ENCODE assay signal across 8 cellular contexts in genomic region chr20:34302723-34303528, GRCh38. TPM values are rescaled to one million over a fixed set of nuclear protein-coding genes. Genes with fewer than 3 reads are reported as not detected.
A peak's percentile ranks its signal among the peaks of the same experiment; 100 is the strongest.
DNase-seq lines count a peak whose midpoint lies in the region; ATAC-seq lines count a peak whose summit lies in the region.

TSS of gene AHCY (minus strand) at chr20:34303355. CDS start at chr20:34303270, 85 bp downstream.

- CTCF ChIA-PET in naive thymus-derived CD4-positive, alpha-beta T cell (lab: Charles Lee): interaction anchor here (0.5 to 4.2 kb wide), 2 partner anchors 10 to 372 kb away, joined by 4 to 22 read pairs; no protein-coding TSS in a partner anchor

- H3K36me3 Mint-ChIP-seq in activated T-helper 1 cell treated with anti-CD3 and anti-CD28 coated beads, Interleukin-12 subunit alpha, Interleukin-12 subunit beta, Interleukin-2, Interleukin-4 antibody, amounts not matched to agents 30 ng/mL and 10 ng/mL and 1 ng/mL, durations not matched to agents 14 hours and 24 hours and 36 hours (ENCODE audit: low read depth): peaks cover 1% of the 10 kb centered on the region
- H3K36me3 Mint-ChIP-seq in naive thymus-derived CD4-positive, alpha-beta T cell: peaks cover 0 to 3% (median 0%) of the 10 kb centered on the region in 5 donors
- peaks cover 2 to 4% of the 10 kb centered on the region in 2 donors for H3K36me3 Mint-ChIP-seq in stimulated activated naive B cell treated with anti-CD40 and anti-IgM and Interleukin-4, amounts not matched to agents 10 μg/mL and 1 μg/mL and 100 μg/mL, for 72 hours

- H3K4me3 ChIP-seq in Karpas-422 (ENCODE audit: low read length): peak within 1 kb of the TSS; percentile 78
- peak within 1 kb of the TSS; percentile 91 for H3K4me3 ChIP-seq in naive thymus-derived CD4-positive, alpha-beta T cell (ENCODE audit: low read length)

- H3K36me3 ChIP-seq in Karpas-422 (ENCODE audit: insufficient read depth, low read length): peaks cover 8% of the 10 kb centered on the region; the same call in 1 of the 2 replicates
- peaks cover 0 to 3% (median 0%) of the 10 kb centered on the region in 3 experiments for H3K36me3 ChIP-seq in naive thymus-derived CD4-positive, alpha-beta T cell (ENCODE audit: control insufficient read depth in 2 of 3, insufficient read depth in 3 of 3, low read length in 3 of 3)

- ATAC-seq in GM21825 (IDR thresholded peaks at IDR 0.05; ENCODE audit: unreplicated experiment): peak; percentile 87
- ATAC-seq in naive thymus-derived CD4-positive, alpha-beta T cell: peak; percentile 96
- peak; percentile 93 to 94 for ATAC-seq in stimulated activated naive B cell treated with anti-CD40 and anti-IgM and Interleukin-4, amounts not matched to agents 10 μg/mL and 1 μg/mL and 100 μg/mL, for 72 hours (replicated peaks)

- H3K9ac ChIP-seq in Karpas-422 (ENCODE audit: low read length): peak within 1 kb of the TSS; percentile 82

- peak; percentile 84 for DNase-seq in DMS79 treated with DMSO at 0.1 percent for 48 hours (lab: John Stamatoyannopoulos, UW)
- peak; percentile 97 for DNase-seq in Karpas-422
- DNase-seq in RKO (ENCODE audit: low spot score): peak; percentile 99
- peak; percentile 93 for DNase-seq in activated T-helper 1 cell treated with anti-CD3 and anti-CD28 coated beads, Interleukin-12 subunit alpha, Interleukin-12 subunit beta, Interleukin-2, Interleukin-4 antibody, amounts not matched to agents 30 ng/mL and 10 ng/mL and 1 ng/mL, durations not matched to agents 14 hours and 24 hours and 36 hours (ENCODE audit: low spot score)
- peak; percentile 95 for DNase-seq in fibroblast of gingiva (ENCODE audit: low read depth)
- DNase-seq in naive thymus-derived CD4-positive, alpha-beta T cell: peak; percentile 84 to 95 (median 92)
- peak; percentile 92 for DNase-seq in stimulated activated naive B cell treated with anti-CD40 and anti-IgM and Interleukin-4, amounts not matched to agents 10 μg/mL and 1 μg/mL and 100 μg/mL, for 72 hours

- peak within 1 kb of the TSS; percentile 92 for H3K27ac Mint-ChIP-seq in activated T-helper 1 cell treated with anti-CD3 and anti-CD28 coated beads, Interleukin-12 subunit alpha, Interleukin-12 subunit beta, Interleukin-2, Interleukin-4 antibody, amounts not matched to agents 30 ng/mL and 10 ng/mL and 1 ng/mL, durations not matched to agents 14 hours and 24 hours and 36 hours
- peak within 1 kb of the TSS; percentile 89 to 95 (median 93) for H3K27ac Mint-ChIP-seq in naive thymus-derived CD4-positive, alpha-beta T cell
- H3K27ac Mint-ChIP-seq in stimulated activated naive B cell treated with anti-CD40 and anti-IgM and Interleukin-4, amounts not matched to agents 10 μg/mL and 1 μg/mL and 100 μg/mL, for 72 hours: peak within 1 kb of the TSS; percentile 96

- H3K4me1 ChIP-seq in Karpas-422 (ENCODE audit: low read length): peaks cover 30% of the 10 kb centered on the region
- peaks cover 3 to 6% of the 10 kb centered on the region in 2 donors for H3K4me1 ChIP-seq in naive thymus-derived CD4-positive, alpha-beta T cell (ENCODE audit: control insufficient read depth in 2 of 2, insufficient read depth in 2 of 2, low read length in 2 of 2)

- H3K4me1 Mint-ChIP-seq in activated T-helper 1 cell treated with anti-CD3 and anti-CD28 coated beads, Interleukin-12 subunit alpha, Interleukin-12 subunit beta, Interleukin-2, Interleukin-4 antibody, amounts not matched to agents 30 ng/mL and 10 ng/mL and 1 ng/mL, durations not matched to agents 14 hours and 24 hours and 36 hours (ENCODE audit: low read depth): peaks cover 19% of the 10 kb centered on the region
- peaks cover 0 to 27% (median 14%) of the 10 kb centered on the region in 7 donors for H3K4me1 Mint-ChIP-seq in naive thymus-derived CD4-positive, alpha-beta T cell
- H3K4me1 Mint-ChIP-seq in stimulated activated naive B cell treated with anti-CD40 and anti-IgM and Interleukin-4, amounts not matched to agents 10 μg/mL and 1 μg/mL and 100 μg/mL, for 72 hours: peaks cover 10 to 23% of the 10 kb centered on the region in 2 donors

- peak within 1 kb of the TSS; percentile 77 for H3K27ac ChIP-seq in Karpas-422 (ENCODE audit: low read length)
- H3K27ac ChIP-seq in naive thymus-derived CD4-positive, alpha-beta T cell (ENCODE audit: low read depth, low read length): peak within 1 kb of the TSS; percentile 87

- peak within 1 kb of the TSS; percentile 83 for H3K4me3 Mint-ChIP-seq in activated T-helper 1 cell treated with anti-CD3 and anti-CD28 coated beads, Interleukin-12 subunit alpha, Interleukin-12 subunit beta, Interleukin-2, Interleukin-4 antibody, amounts not matched to agents 30 ng/mL and 10 ng/mL and 1 ng/mL, durations not matched to agents 14 hours and 24 hours and 36 hours
- peak within 1 kb of the TSS; percentile 90 to 96 (median 91) for H3K4me3 Mint-ChIP-seq in naive thymus-derived CD4-positive, alpha-beta T cell
- H3K4me3 Mint-ChIP-seq in stimulated activated naive B cell treated with anti-CD40 and anti-IgM and Interleukin-4, amounts not matched to agents 10 μg/mL and 1 μg/mL and 100 μg/mL, for 72 hours: peak within 1 kb of the TSS; percentile 91 to 99

- no peaks in the 10 kb centered on the region for H3K27me3 Mint-ChIP-seq in activated T-helper 1 cell treated with anti-CD3 and anti-CD28 coated beads, Interleukin-12 subunit alpha, Interleukin-12 subunit beta, Interleukin-2, Interleukin-4 antibody, amounts not matched to agents 30 ng/mL and 10 ng/mL and 1 ng/mL, durations not matched to agents 14 hours and 24 hours and 36 hours (ENCODE audit: insufficient read depth)
- peaks cover 0 to 2% (median 0%) of the 10 kb centered on the region in 5 donors for H3K27me3 Mint-ChIP-seq in naive thymus-derived CD4-positive, alpha-beta T cell
- no peaks in the 10 kb centered on the region for H3K27me3 Mint-ChIP-seq in stimulated activated naive B cell treated with anti-CD40 and anti-IgM and Interleukin-4, amounts not matched to agents 10 μg/mL and 1 μg/mL and 100 μg/mL, for 72 hours

- intact Hi-C loops in activated T-helper 1 cell treated with anti-CD3 and anti-CD28 coated beads, Interleukin-12 subunit alpha, Interleukin-12 subunit beta, Interleukin-2, Interleukin-4 antibody, amounts not matched to agents 30 ng/mL and 10 ng/mL and 1 ng/mL, durations not matched to agents 14 hours and 24 hours and 36 hours (cut with micrococcal nuclease): loop anchor here (1.0 to 10.0 kb wide), 13 partner anchors 9 to 1652 kb away; partner anchors contain the start of genes ACSS2, CHMP4B, EDEM2 and EIF2S2
- intact Hi-C loops in naive thymus-derived CD4-positive, alpha-beta T cell (cut with micrococcal nuclease): loop anchor here (1.0 to 5.0 kb wide), 19 partner anchors 9 to 1946 kb away; partner anchors contain the start of genes ITCH (in 2 of the 2), MAP1LC3A (in 2 of the 2), NCOA6 (in 2 of the 2) and ACSS2 (in 1 of the 2)

- no peaks in the 10 kb centered on the region for H3K27me3 ChIP-seq in Karpas-422 (ENCODE audit: low read length)
- no peaks in the 10 kb centered on the region for H3K27me3 ChIP-seq in naive thymus-derived CD4-positive, alpha-beta T cell (ENCODE audit: control insufficient read depth in 2 of 2, insufficient read depth in 2 of 2, low read length in 2 of 2)

- peak within 1 kb of the TSS; percentile 75 for H3K4me2 ChIP-seq in Karpas-422 (ENCODE audit: low read depth, low read length, poor library complexity, severe bottlenecking)

- POLR2A ChIA-PET in naive thymus-derived CD4-positive, alpha-beta T cell (lab: Charles Lee): interaction anchor here (0.8 to 2.5 kb wide), 7 partner anchors 10 to 401 kb away, joined by 3 to 16 read pairs (median 4); partner anchors contain the start of genes DYNLRB1, EIF2S2, RALY and TP53INP2

- peaks cover 54% of the 10 kb centered on the region for H3K79me2 ChIP-seq in Karpas-422 (ENCODE audit: low read length)

- H3K9me3 ChIP-seq in Karpas-422 (ENCODE audit: low read length): no peaks in the 10 kb centered on the region
- no peaks in the 10 kb centered on the region for H3K9me3 ChIP-seq in naive thymus-derived CD4-positive, alpha-beta T cell (ENCODE audit: control insufficient read depth in 2 of 3, low read length in 3 of 3)

- peak within 1 kb of the TSS; percentile 79 for H2AFZ ChIP-seq in Karpas-422 (ENCODE audit: low read length)

- H4K20me1 ChIP-seq in Karpas-422 (ENCODE audit: insufficient read depth, low read depth, low read length): peaks cover 11% of the 10 kb centered on the region

- H3K9me2 ChIP-seq in Karpas-422 (replicated peaks; ENCODE audit: insufficient read depth, low read length): no peaks in the 10 kb centered on the region

- H3K9me3 Mint-ChIP-seq in activated T-helper 1 cell treated with anti-CD3 and anti-CD28 coated beads, Interleukin-12 subunit alpha, Interleukin-12 subunit beta, Interleukin-2, Interleukin-4 antibody, amounts not matched to agents 30 ng/mL and 10 ng/mL and 1 ng/mL, durations not matched to agents 14 hours and 24 hours and 36 hours: no peaks in the 10 kb centered on the region
- H3K9me3 Mint-ChIP-seq in naive thymus-derived CD4-positive, alpha-beta T cell: no peaks in the 10 kb centered on the region
- no peaks in the 10 kb centered on the region for H3K9me3 Mint-ChIP-seq in stimulated activated naive B cell treated with anti-CD40 and anti-IgM and Interleukin-4, amounts not matched to agents 10 μg/mL and 1 μg/mL and 100 μg/mL, for 72 hours

RNA-seq across cellular contexts. Expression of gene AHCY, which starts in this region (rescaled TPM):
- 191 and 277 TPM in 2 replicates for total RNA-seq in Karpas-422 (2014; rRNA removed; shearing (Covaris generic); ENCODE audit: low replicate concordance)
- total RNA-seq in activated T-helper 1 cell treated with anti-CD3 and anti-CD28 coated beads, Interleukin-12 subunit alpha, Interleukin-12 subunit beta, Interleukin-2, Interleukin-4 antibody, amounts not matched to agents 30 ng/mL and 10 ng/mL and 1 ng/mL, durations not matched to agents 14 hours and 24 hours and 36 hours: 130 and 132 TPM in 2 replicates
- 10 to 100 TPM; 19.1 to 62.9 (median 23.7) TPM for total RNA-seq in naive thymus-derived CD4-positive, alpha-beta T cell
- 10 to 100 TPM; 27.3 to 29.9 TPM for polyA plus RNA-seq in naive thymus-derived CD4-positive, alpha-beta T cell

Comparison
In these comparisons a context has a peak if more than half of its experiments do, and no peak if none do; other contexts are left out.
1. Peak in every context shown above with its lines: DNase-seq, ATAC-seq, H3K4me3 ChIP-seq and H3K27ac ChIP-seq.